Comparison of ENCODE assay signal across 1 cellular context in genomic region chr9:112059145-112059979, GRCh38.
TF ChIP-seq lines count a peak whose summit lies in the region.

No MANE protein-coding gene starts in this region.

TF ChIP-seq in GM12878, 131 proteins besides CTCF, POLR2A, EP300 and RAD21 (continued from another document):
- TF ChIP-seq, protein P1, sequence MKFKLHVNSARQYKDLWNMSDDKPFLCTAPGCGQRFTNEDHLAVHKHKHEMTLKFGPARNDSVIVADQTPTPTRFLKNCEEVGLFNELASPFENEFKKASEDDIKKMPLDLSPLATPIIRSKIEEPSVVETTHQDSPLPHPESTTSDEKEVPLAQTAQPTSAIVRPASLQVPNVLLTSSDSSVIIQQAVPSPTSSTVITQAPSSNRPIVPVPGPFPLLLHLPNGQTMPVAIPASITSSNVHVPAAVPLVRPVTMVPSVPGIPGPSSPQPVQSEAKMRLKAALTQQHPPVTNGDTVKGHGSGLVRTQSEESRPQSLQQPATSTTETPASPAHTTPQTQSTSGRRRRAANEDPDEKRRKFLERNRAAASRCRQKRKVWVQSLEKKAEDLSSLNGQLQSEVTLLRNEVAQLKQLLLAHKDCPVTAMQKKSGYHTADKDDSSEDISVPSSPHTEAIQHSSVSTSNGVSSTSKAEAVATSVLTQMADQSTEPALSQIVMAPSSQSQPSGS (IDR thresholded peaks at IDR 0.05; ENCODE audit: low read length) = peak; percentile 61; the same call in 1 of the 2 replicates
- TF ChIP-seq, protein P2, sequence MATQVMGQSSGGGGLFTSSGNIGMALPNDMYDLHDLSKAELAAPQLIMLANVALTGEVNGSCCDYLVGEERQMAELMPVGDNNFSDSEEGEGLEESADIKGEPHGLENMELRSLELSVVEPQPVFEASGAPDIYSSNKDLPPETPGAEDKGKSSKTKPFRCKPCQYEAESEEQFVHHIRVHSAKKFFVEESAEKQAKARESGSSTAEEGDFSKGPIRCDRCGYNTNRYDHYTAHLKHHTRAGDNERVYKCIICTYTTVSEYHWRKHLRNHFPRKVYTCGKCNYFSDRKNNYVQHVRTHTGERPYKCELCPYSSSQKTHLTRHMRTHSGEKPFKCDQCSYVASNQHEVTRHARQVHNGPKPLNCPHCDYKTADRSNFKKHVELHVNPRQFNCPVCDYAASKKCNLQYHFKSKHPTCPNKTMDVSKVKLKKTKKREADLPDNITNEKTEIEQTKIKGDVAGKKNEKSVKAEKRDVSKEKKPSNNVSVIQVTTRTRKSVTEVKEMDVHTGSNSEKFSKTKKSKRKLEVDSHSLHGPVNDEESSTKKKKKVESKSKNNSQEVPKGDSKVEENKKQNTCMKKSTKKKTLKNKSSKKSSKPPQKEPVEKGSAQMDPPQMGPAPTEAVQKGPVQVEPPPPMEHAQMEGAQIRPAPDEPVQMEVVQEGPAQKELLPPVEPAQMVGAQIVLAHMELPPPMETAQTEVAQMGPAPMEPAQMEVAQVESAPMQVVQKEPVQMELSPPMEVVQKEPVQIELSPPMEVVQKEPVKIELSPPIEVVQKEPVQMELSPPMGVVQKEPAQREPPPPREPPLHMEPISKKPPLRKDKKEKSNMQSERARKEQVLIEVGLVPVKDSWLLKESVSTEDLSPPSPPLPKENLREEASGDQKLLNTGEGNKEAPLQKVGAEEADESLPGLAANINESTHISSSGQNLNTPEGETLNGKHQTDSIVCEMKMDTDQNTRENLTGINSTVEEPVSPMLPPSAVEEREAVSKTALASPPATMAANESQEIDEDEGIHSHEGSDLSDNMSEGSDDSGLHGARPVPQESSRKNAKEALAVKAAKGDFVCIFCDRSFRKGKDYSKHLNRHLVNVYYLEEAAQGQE (IDR thresholded peaks at IDR 0.05; ENCODE audit: low read depth, low read length) = no peak
- TF ChIP-seq RAD51 (IDR thresholded peaks at IDR 0.05) (peak; percentile 29; the same call in 1 of the 2 replicates), CHD4 (IDR thresholded peaks at IDR 0.05) (no peak), LARP7 (IDR thresholded peaks at IDR 0.05) (no peak), CBFB (IDR thresholded peaks at IDR 0.05; ENCODE audit: low read depth) (no peak), GATAD2B (conservative IDR thresholded peaks at IDR 0.05; ENCODE audit: low read depth) (no peak), RUNX3 (IDR thresholded peaks at IDR 0.05; ENCODE audit: low read length) (peak; percentile 66), SKIL (IDR thresholded peaks at IDR 0.05; ENCODE audit: low read depth, poor library complexity, severe bottlenecking) (no peak), RCOR1 (conservative IDR thresholded peaks at IDR 0.05; ENCODE audit: low read depth, low read length) (no peak), ZZZ3 (IDR thresholded peaks at IDR 0.05; ENCODE audit: control insufficient read depth, insufficient read length, low read depth) (no peak), MAX (IDR thresholded peaks at IDR 0.05; ENCODE audit: low read depth, low read length) (no peak), IKZF1 (conservative IDR thresholded peaks at IDR 0.05) (no peak), IRF5 (IDR thresholded peaks at IDR 0.05; ENCODE audit: borderline replicate concordance) (no peak), ETV6 (conservative IDR thresholded peaks at IDR 0.05 in 1 of 2, IDR thresholded peaks at IDR 0.05 in 1 of 2; ENCODE audit: borderline replicate concordance in 1 of 2, low read depth in 1 of 2) (peak in 1 of 2 experiments; percentile 43; a peak in 1 of 4 replicates), TAF1 (IDR thresholded peaks at IDR 0.05; ENCODE audit: borderline replicate concordance, low read depth, low read length) (no peak), EZH2 (IDR thresholded peaks at IDR 0.05; ENCODE audit: borderline replicate concordance, control insufficient read depth, low read depth, low read length) (no peak), ZBTB40 (IDR thresholded peaks at IDR 0.05; ENCODE audit: borderline replicate concordance) (no peak), KAT2A (conservative IDR thresholded peaks at IDR 0.05; ENCODE audit: control insufficient read depth, low read depth, low read length) (no peak), DPF2 (IDR thresholded peaks at IDR 0.05) (no peak), TBL1XR1 (IDR thresholded peaks at IDR 0.05; ENCODE audit: low read depth, low read length) (no peak), BHLHE40 (IDR thresholded peaks at IDR 0.05; ENCODE audit: borderline replicate concordance in 1 of 2, low read depth in 2 of 2, low read length in 1 of 2) (0 out of 4 replicates have a peak, but pooled peaks of 1 of the 2 experiments have one; percentile 13), SUZ12 (IDR thresholded peaks at IDR 0.05; ENCODE audit: unreplicated experiment) (no peak), MYB (IDR thresholded peaks at IDR 0.05; ENCODE audit: borderline replicate concordance, low read depth, low read length) (no peak), SP1 (IDR thresholded peaks at IDR 0.05; ENCODE audit: low read depth, low read length) (no peak), EED (IDR thresholded peaks at IDR 0.05; ENCODE audit: low read depth) (peak; percentile 40; the same call in 1 of the 2 replicates), MTA3 (IDR thresholded peaks at IDR 0.05; ENCODE audit: borderline replicate concordance, low read length) (no peak), NFYA (IDR thresholded peaks at IDR 0.05; ENCODE audit: borderline replicate concordance, low read depth, low read length) (no peak)
- TF ChIP-seq, protein P3, sequence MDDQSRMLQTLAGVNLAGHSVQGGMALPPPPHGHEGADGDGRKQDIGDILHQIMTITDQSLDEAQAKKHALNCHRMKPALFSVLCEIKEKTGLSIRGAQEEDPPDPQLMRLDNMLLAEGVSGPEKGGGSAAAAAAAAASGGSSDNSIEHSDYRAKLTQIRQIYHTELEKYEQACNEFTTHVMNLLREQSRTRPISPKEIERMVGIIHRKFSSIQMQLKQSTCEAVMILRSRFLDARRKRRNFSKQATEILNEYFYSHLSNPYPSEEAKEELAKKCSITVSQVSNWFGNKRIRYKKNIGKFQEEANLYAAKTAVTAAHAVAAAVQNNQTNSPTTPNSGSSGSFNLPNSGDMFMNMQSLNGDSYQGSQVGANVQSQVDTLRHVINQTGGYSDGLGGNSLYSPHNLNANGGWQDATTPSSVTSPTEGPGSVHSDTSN (IDR thresholded peaks at IDR 0.05; ENCODE audit: insufficient replicate concordance, low read depth, low read length) = no peak
